ENCODE assay signal across 1 cellular context in the genomic region with DNA sequence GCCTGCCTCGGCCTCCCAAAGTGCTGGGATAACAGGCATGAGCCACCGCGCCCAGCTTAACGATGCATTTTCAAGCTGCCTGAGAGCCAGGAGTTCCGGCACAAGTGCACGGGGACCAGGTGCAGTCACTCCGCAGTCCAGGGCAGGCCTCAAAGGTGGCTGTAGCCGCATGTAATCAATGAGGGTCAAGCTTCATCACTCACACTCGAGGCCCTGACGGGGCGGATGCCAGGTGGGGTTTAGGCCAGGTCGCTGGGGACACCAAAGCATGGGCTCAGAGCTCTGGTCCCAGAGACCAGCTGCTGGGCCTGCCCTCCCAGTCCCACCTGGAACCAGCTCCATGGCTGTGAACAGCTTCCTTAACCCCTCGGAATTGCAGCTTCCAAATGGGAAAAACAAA.
TF ChIP-seq lines count a peak whose summit lies in the region.

No MANE protein-coding gene starts in this region.

TF ChIP-seq in GM23338, 12 proteins besides CTCF, POLR2A, EP300 and RAD21:
- TF ChIP-seq EZH2 (IDR thresholded peaks at IDR 0.05; ENCODE audit: low read depth, unreplicated experiment) (no peak), STAT1 (IDR thresholded peaks at IDR 0.05; ENCODE audit: unreplicated experiment) (no peak), JUNB (IDR thresholded peaks at IDR 0.05; ENCODE audit: unreplicated experiment) (no peak)
